ENCODE assay signal across 1 cellular context in the genomic region with DNA sequence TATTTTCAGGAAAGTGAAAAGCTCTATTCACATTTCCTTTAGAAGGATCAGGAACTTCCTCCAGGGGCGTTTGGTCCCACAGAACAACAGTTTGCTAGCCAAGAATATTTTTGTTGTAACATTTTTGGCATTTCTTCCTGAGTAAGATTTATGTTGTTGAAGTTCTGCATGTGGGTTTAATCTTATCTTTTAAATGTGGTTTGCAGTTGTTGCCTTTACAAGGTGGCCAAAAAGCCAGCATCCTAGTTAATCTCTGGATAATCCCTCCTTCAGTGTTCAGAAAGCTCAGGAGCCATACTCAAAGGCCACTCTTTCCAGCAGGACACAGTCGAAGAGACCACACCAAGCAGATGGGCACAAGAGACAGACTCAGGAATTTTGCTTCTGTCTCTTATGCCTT.
TF ChIP-seq lines count a peak whose summit lies in the region.

No MANE protein-coding gene starts in this region.

TF ChIP-seq in K562, 482 proteins besides CTCF, POLR2A, EP300 and RAD21 (continued from another document and continues in another):
- TF ChIP-seq, protein P1, sequence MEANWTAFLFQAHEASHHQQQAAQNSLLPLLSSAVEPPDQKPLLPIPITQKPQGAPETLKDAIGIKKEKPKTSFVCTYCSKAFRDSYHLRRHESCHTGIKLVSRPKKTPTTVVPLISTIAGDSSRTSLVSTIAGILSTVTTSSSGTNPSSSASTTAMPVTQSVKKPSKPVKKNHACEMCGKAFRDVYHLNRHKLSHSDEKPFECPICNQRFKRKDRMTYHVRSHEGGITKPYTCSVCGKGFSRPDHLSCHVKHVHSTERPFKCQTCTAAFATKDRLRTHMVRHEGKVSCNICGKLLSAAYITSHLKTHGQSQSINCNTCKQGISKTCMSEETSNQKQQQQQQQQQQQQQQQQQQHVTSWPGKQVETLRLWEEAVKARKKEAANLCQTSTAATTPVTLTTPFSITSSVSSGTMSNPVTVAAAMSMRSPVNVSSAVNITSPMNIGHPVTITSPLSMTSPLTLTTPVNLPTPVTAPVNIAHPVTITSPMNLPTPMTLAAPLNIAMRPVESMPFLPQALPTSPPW (CRISPR knock-in tag; IDR thresholded peaks at IDR 0.05): 0 out of 2 replicates have a peak, but pooled peaks have one; percentile 1
- no peak for TF ChIP-seq TAF9B (IDR thresholded peaks at IDR 0.05; ENCODE audit: partially characterized antibody)
- TF ChIP-seq, protein P2, sequence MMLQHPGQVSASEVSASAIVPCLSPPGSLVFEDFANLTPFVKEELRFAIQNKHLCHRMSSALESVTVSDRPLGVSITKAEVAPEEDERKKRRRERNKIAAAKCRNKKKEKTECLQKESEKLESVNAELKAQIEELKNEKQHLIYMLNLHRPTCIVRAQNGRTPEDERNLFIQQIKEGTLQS (IDR thresholded peaks at IDR 0.05): no peak
- TF ChIP-seq, protein P2 (CRISPR knock-in tag; conservative IDR thresholded peaks at IDR 0.05): no peak
- TF ChIP-seq PHF8 (IDR thresholded peaks at IDR 0.05; ENCODE audit: borderline replicate concordance, low read length): no peak
- TF ChIP-seq ZEB2 (IDR thresholded peaks at IDR 0.05): no peak
- TF ChIP-seq TRIM28 (IDR thresholded peaks at IDR 0.05): no peak
- TF ChIP-seq SMARCA5 (IDR thresholded peaks at IDR 0.05): no peak
- no peak for TF ChIP-seq CEBPG (CRISPR knock-in tag; IDR thresholded peaks at IDR 0.05)
- TF ChIP-seq CEBPG (tag; conservative IDR thresholded peaks at IDR 0.05 in 1 of 2, IDR thresholded peaks at IDR 0.05 in 1 of 2): no peak
- TF ChIP-seq GABPB2 (CRISPR knock-in tag; conservative IDR thresholded peaks at IDR 0.05): no peak
- TF ChIP-seq ELF2 (CRISPR knock-in tag; IDR thresholded peaks at IDR 0.05): peak; percentile 56
- TF ChIP-seq, protein P3, sequence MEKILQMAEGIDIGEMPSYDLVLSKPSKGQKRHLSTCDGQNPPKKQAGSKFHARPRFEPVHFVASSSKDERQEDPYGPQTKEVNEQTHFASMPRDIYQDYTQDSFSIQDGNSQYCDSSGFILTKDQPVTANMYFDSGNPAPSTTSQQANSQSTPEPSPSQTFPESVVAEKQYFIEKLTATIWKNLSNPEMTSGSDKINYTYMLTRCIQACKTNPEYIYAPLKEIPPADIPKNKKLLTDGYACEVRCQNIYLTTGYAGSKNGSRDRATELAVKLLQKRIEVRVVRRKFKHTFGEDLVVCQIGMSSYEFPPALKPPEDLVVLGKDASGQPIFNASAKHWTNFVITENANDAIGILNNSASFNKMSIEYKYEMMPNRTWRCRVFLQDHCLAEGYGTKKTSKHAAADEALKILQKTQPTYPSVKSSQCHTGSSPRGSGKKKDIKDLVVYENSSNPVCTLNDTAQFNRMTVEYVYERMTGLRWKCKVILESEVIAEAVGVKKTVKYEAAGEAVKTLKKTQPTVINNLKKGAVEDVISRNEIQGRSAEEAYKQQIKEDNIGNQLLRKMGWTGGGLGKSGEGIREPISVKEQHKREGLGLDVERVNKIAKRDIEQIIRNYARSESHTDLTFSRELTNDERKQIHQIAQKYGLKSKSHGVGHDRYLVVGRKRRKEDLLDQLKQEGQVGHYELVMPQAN (IDR thresholded peaks at IDR 0.05; ENCODE audit: borderline replicate concordance): no peak
- TF ChIP-seq CBX5 (IDR thresholded peaks at IDR 0.05; ENCODE audit: borderline replicate concordance, low read depth): no peak
- TF ChIP-seq, protein P4, sequence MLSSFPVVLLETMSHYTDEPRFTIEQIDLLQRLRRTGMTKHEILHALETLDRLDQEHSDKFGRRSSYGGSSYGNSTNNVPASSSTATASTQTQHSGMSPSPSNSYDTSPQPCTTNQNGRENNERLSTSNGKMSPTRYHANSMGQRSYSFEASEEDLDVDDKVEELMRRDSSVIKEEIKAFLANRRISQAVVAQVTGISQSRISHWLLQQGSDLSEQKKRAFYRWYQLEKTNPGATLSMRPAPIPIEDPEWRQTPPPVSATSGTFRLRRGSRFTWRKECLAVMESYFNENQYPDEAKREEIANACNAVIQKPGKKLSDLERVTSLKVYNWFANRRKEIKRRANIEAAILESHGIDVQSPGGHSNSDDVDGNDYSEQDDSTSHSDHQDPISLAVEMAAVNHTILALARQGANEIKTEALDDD (IDR thresholded peaks at IDR 0.05): peak; percentile 88
- no peak for TF ChIP-seq ZNF696 (CRISPR knock-in tag; conservative IDR thresholded peaks at IDR 0.05)
- TF ChIP-seq NCOR1 (IDR thresholded peaks at IDR 0.05): 0 out of 2 replicates have a peak, but pooled peaks have one; percentile 8
- no peak for TF ChIP-seq EZH2 (IDR thresholded peaks at IDR 0.05; ENCODE audit: borderline replicate concordance, low read depth, low read length)
- TF ChIP-seq ZNF668 (CRISPR knock-in tag; IDR thresholded peaks at IDR 0.05): no peak
- TF ChIP-seq, protein P5, sequence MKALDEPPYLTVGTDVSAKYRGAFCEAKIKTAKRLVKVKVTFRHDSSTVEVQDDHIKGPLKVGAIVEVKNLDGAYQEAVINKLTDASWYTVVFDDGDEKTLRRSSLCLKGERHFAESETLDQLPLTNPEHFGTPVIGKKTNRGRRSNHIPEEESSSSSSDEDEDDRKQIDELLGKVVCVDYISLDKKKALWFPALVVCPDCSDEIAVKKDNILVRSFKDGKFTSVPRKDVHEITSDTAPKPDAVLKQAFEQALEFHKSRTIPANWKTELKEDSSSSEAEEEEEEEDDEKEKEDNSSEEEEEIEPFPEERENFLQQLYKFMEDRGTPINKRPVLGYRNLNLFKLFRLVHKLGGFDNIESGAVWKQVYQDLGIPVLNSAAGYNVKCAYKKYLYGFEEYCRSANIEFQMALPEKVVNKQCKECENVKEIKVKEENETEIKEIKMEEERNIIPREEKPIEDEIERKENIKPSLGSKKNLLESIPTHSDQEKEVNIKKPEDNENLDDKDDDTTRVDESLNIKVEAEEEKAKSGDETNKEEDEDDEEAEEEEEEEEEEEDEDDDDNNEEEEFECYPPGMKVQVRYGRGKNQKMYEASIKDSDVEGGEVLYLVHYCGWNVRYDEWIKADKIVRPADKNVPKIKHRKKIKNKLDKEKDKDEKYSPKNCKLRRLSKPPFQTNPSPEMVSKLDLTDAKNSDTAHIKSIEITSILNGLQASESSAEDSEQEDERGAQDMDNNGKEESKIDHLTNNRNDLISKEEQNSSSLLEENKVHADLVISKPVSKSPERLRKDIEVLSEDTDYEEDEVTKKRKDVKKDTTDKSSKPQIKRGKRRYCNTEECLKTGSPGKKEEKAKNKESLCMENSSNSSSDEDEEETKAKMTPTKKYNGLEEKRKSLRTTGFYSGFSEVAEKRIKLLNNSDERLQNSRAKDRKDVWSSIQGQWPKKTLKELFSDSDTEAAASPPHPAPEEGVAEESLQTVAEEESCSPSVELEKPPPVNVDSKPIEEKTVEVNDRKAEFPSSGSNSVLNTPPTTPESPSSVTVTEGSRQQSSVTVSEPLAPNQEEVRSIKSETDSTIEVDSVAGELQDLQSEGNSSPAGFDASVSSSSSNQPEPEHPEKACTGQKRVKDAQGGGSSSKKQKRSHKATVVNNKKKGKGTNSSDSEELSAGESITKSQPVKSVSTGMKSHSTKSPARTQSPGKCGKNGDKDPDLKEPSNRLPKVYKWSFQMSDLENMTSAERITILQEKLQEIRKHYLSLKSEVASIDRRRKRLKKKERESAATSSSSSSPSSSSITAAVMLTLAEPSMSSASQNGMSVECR (CRISPR knock-in tag; IDR thresholded peaks at IDR 0.05): no peak
- TF ChIP-seq, protein P6, sequence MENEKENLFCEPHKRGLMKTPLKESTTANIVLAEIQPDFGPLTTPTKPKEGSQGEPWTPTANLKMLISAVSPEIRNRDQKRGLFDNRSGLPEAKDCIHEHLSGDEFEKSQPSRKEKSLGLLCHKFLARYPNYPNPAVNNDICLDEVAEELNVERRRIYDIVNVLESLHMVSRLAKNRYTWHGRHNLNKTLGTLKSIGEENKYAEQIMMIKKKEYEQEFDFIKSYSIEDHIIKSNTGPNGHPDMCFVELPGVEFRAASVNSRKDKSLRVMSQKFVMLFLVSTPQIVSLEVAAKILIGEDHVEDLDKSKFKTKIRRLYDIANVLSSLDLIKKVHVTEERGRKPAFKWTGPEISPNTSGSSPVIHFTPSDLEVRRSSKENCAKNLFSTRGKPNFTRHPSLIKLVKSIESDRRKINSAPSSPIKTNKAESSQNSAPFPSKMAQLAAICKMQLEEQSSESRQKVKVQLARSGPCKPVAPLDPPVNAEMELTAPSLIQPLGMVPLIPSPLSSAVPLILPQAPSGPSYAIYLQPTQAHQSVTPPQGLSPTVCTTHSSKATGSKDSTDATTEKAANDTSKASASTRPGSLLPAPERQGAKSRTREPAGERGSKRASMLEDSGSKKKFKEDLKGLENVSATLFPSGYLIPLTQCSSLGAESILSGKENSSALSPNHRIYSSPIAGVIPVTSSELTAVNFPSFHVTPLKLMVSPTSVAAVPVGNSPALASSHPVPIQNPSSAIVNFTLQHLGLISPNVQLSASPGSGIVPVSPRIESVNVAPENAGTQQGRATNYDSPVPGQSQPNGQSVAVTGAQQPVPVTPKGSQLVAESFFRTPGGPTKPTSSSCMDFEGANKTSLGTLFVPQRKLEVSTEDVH (IDR thresholded peaks at IDR 0.05; ENCODE audit: low read depth, partially characterized antibody): no peak
- TF ChIP-seq, protein P7, sequence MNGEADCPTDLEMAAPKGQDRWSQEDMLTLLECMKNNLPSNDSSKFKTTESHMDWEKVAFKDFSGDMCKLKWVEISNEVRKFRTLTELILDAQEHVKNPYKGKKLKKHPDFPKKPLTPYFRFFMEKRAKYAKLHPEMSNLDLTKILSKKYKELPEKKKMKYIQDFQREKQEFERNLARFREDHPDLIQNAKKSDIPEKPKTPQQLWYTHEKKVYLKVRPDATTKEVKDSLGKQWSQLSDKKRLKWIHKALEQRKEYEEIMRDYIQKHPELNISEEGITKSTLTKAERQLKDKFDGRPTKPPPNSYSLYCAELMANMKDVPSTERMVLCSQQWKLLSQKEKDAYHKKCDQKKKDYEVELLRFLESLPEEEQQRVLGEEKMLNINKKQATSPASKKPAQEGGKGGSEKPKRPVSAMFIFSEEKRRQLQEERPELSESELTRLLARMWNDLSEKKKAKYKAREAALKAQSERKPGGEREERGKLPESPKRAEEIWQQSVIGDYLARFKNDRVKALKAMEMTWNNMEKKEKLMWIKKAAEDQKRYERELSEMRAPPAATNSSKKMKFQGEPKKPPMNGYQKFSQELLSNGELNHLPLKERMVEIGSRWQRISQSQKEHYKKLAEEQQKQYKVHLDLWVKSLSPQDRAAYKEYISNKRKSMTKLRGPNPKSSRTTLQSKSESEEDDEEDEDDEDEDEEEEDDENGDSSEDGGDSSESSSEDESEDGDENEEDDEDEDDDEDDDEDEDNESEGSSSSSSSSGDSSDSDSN (IDR thresholded peaks at IDR 0.05; ENCODE audit: borderline replicate concordance in 1 of 2, low read depth in 2 of 2, low read length in 2 of 2): no peak
- TF ChIP-seq ZNF445 (CRISPR knock-in tag; IDR thresholded peaks at IDR 0.05; ENCODE audit: low read depth): no peak
- TF ChIP-seq MEIS2 (IDR thresholded peaks at IDR 0.05; ENCODE audit: partially characterized antibody): peak; percentile 97
- no peak for TF ChIP-seq ZNF274 (IDR thresholded peaks at IDR 0.05; ENCODE audit: borderline replicate concordance, low read depth, low read length)
- no peak for TF ChIP-seq IRF2 (CRISPR knock-in tag; IDR thresholded peaks at IDR 0.05)
- no peak for TF ChIP-seq MCM2 (IDR thresholded peaks at IDR 0.05; ENCODE audit: low read depth)
- TF ChIP-seq ZNF699 (CRISPR knock-in tag; IDR thresholded peaks at IDR 0.05; ENCODE audit: insufficient replicate concordance): no peak
- TF ChIP-seq ZFP30 (CRISPR knock-in tag; IDR thresholded peaks at IDR 0.05; ENCODE audit: borderline replicate concordance): no peak
- TF ChIP-seq TCF3 (CRISPR knock-in tag; IDR thresholded peaks at IDR 0.05): peak; percentile 62
- TF ChIP-seq, protein P8, sequence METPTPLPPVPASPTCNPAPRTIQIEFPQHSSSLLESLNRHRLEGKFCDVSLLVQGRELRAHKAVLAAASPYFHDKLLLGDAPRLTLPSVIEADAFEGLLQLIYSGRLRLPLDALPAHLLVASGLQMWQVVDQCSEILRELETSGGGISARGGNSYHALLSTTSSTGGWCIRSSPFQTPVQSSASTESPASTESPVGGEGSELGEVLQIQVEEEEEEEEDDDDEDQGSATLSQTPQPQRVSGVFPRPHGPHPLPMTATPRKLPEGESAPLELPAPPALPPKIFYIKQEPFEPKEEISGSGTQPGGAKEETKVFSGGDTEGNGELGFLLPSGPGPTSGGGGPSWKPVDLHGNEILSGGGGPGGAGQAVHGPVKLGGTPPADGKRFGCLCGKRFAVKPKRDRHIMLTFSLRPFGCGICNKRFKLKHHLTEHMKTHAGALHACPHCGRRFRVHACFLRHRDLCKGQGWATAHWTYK (CRISPR knock-in tag; IDR thresholded peaks at IDR 0.05): no peak
- TF ChIP-seq, protein P9, sequence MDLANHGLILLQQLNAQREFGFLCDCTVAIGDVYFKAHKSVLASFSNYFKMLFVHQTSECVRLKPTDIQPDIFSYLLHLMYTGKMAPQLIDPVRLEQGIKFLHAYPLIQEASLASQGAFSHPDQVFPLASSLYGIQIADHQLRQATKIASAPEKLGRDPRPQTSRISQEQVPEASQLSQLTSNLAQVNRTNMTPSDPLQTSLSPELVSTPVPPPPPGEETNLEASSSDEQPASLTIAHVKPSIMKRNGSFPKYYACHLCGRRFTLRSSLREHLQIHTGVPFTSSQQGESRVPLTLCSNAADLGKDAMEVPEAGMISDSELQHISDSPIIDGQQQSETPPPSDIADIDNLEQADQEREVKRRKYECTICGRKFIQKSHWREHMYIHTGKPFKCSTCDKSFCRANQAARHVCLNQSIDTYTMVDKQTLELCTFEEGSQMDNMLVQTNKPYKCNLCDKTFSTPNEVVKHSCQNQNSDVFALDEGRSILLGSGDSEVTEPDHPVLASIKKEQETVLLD (IDR thresholded peaks at IDR 0.05): no peak
- TF ChIP-seq ZNF146 (CRISPR knock-in tag; IDR thresholded peaks at IDR 0.05; ENCODE audit: unreplicated experiment): no peak
- no peak for TF ChIP-seq ZNF586 (CRISPR knock-in tag; conservative IDR thresholded peaks at IDR 0.05)
- TF ChIP-seq ZNF239 (CRISPR knock-in tag; IDR thresholded peaks at IDR 0.05): no peak
- TF ChIP-seq BRF1 (IDR thresholded peaks at IDR 0.05; ENCODE audit: borderline replicate concordance, extremely low read depth, insufficient read length): no peak
- TF ChIP-seq RHOXF2B (CRISPR knock-in tag; conservative IDR thresholded peaks at IDR 0.05): no peak
- TF ChIP-seq HNRNPK (IDR thresholded peaks at IDR 0.05; ENCODE audit: low read depth, low read length, poor library complexity, severe bottlenecking): no peak
- no peak for TF ChIP-seq ZNF780A (CRISPR knock-in tag; IDR thresholded peaks at IDR 0.05)
